ENCODE assay signal across 19 cellular contexts in the genomic region with DNA sequence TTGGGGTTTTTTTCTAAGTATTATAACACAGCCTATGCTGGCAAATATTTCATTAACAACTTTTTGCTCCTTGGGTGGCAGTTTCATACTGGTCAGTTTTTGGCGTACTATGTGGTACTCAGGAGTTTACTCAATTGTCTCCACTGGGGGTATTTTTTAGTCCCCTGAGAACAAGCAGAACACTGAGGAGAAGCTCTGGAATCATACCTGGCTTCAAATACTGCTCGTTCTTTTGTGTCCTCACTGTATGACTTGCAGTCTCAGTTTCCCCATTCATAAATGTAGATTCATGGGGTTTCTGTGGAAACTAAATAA.
A peak's percentile ranks its signal among the peaks of the same experiment; 100 is the strongest.
DNase-seq lines count a peak whose midpoint lies in the region; ATAC-seq, FAIRE-seq and TF ChIP-seq lines count a peak whose summit lies in the region.
"Had no signal": no experiment of that assay in that cellular context is flagged by ENCODE, and none has a peak within 500 bp of the region (broad histone marks: within the 10 kb centered on the region; RNA-seq: fewer than 3 reads in every experiment).

No MANE protein-coding gene starts in this region.

- peak overlapping the region; percentile 76 for H3K27ac Mint-ChIP-seq in osteocyte (ENCODE audit: unreplicated experiment)

- no peak overlapping the region for H3K4me2 ChIP-seq in K562 (ENCODE audit: insufficient read depth, low read length)
- H3K4me2 ChIP-seq: PC-9 had no signal

- in situ Hi-C loops in K562 (cut with MboI), result no loop called here

- no peak overlapping the region for H2AFZ ChIP-seq in K562 (ENCODE audit: low read depth, low read length)
- H2AFZ ChIP-seq: PC-9 had no signal

- H3K9me1 ChIP-seq in K562 (ENCODE audit: control insufficient read depth, insufficient read depth, low read length), result no peaks in the 10 kb centered on the region

- CTCF ChIA-PET in K562 (lab: Yijun Ruan, JAX; ENCODE audit: low intra/inter-chr PET ratio), result no interaction called here

- POLR2A ChIA-PET in K562 (lab: Yijun Ruan, JAX), result interaction anchor here (1.5 kb wide), 1 partner anchor 10 kb away, joined by 4 read pairs; no protein-coding TSS in a partner anchor

- no peak for TF ChIP-seq EP300 in K562 (IDR thresholded peaks at IDR 0.05; ENCODE audit: low read length)

- no peak overlapping the region for H3K9ac ChIP-seq in K562 (ENCODE audit: insufficient read depth in 1 of 2, low read depth in 2 of 2, low read length in 2 of 2)

- H4K20me1 ChIP-seq in K562 (replicated peaks; ENCODE audit: control insufficient read depth, insufficient read depth, low read length), result 0 out of 2 replicates have a peak, but pooled peaks cover 2% of the 10 kb centered on the region

- peak overlapping the region; percentile 87 for H3K27ac ChIP-seq in cardiac muscle cell
- H3K27ac ChIP-seq in right cardiac atrium (ENCODE audit: low read length), result no peak overlapping the region
- H3K27ac ChIP-seq in K562 (ENCODE audit: extremely low read depth, low read depth, low read length), result no peak overlapping the region
- H3K27ac ChIP-seq: C4-2B, PC-9, SJCRH30 had no signal

- ATAC-seq in right cardiac atrium (no peak), K562 (no peak)

- peaks cover 32% of the 10 kb centered on the region for H3K4me1 Mint-ChIP-seq in osteocyte (ENCODE audit: unreplicated experiment)

- TF ChIP-seq POLR2A in K562 (conservative IDR thresholded peaks at IDR 0.05), result no peak

- WGBS in right cardiac atrium, result 21% methylated on average over 2 of the region's 2 CpGs
- WGBS in K562 (ENCODE audit: insufficient coverage, low coverage, missing lambda C conversion rate), result 79% methylated on average over 2 of the region's 2 CpGs

- H3K9me3 ChIP-seq in cardiac muscle cell (ENCODE audit: low read depth) (no peaks in the 10 kb centered on the region), right cardiac atrium (ENCODE audit: control insufficient read depth, low read length) (no peaks in the 10 kb centered on the region), K562 (replicated peaks; ENCODE audit: control insufficient read depth, insufficient read depth, low read depth, low read length) (no peaks in the 10 kb centered on the region)
- H3K9me3 ChIP-seq: SJCRH30 had no signal

- H3K4me3 ChIP-seq in cardiac muscle cell (no peak overlapping the region), right cardiac atrium (ENCODE audit: low read length) (no peak overlapping the region), K562 (no peak overlapping the region)
- H3K4me3 ChIP-seq: PC-9, SJCRH30 had no signal

- H3K4me1 ChIP-seq in cardiac muscle cell (ENCODE audit: low read depth), result no peaks in the 10 kb centered on the region
- H3K4me1 ChIP-seq in right cardiac atrium (ENCODE audit: control insufficient read depth, insufficient read depth, low read length), result peaks cover 5% of the 10 kb centered on the region
- H3K4me1 ChIP-seq in K562 (replicated peaks in 1 of 2; ENCODE audit: control insufficient read depth in 2 of 2, insufficient read depth in 2 of 2, low read length in 2 of 2), result peaks cover 0 to 7% of the 10 kb centered on the region in 2 experiments; a peak in 1 of 5 replicates

- H3K27me3 ChIP-seq in cardiac muscle cell (no peaks in the 10 kb centered on the region), right cardiac atrium (ENCODE audit: control insufficient read depth, insufficient read depth) (no peaks in the 10 kb centered on the region), K562 (ENCODE audit: control insufficient read depth in 2 of 2, insufficient read depth in 2 of 2, low read length in 2 of 2) (no peaks in the 10 kb centered on the region)
- H3K27me3 ChIP-seq: SJCRH30 had no signal

- no peaks in the 10 kb centered on the region for H3K9me3 Mint-ChIP-seq in osteocyte (ENCODE audit: unreplicated experiment)

- no TSS peak for BruUV-seq in K562 (replicated peaks; lab: Mats Ljungman, UMichigan)

- no peak for DNase-seq in cardiac muscle cell (ENCODE audit: low read depth in 1 of 2, low spot score in 1 of 2)
- DNase-seq in right cardiac atrium, result no peak
- no peak for DNase-seq in K562 (ENCODE audit: extremely low read depth in 1 of 4, low spot score in 3 of 4)
- DNase-seq in osteocyte (ENCODE audit: extremely low spot score, unreplicated experiment), result no peak
- DNase-seq in DMS 273 treated with DMSO at 0.1 percent for 48 hours (lab: John Stamatoyannopoulos, UW), result no peak
- no peak for DNase-seq in AG20443 (ENCODE audit: low spot score)
- DNase-seq in islet precursor cell, result no peak
- DNase-seq in activated CD4-positive, alpha-beta T cell treated with anti-CD3 and anti-CD28 coated beads for 4 hours, result no peak
- DNase-seq: GDM1, Karpas-422, NCI-H1930, NCI-H2171 treated with DMSO at 0.1 percent for 48 hours, NCI-H774, PC-9 had no signal

- TF ChIP-seq CTCF in cardiac muscle cell (IDR thresholded peaks at IDR 0.05; ENCODE audit: low read depth, low read length), result no peak
- no peak for TF ChIP-seq CTCF in K562 (IDR thresholded peaks at IDR 0.05 in 2 of 3, conservative IDR thresholded peaks at IDR 0.05 in 1 of 3; ENCODE audit: insufficient read depth in 2 of 3, low read depth in 1 of 3, low read length in 3 of 3)
- no peak for TF ChIP-seq CTCF in osteocyte (IDR thresholded peaks at IDR 0.05)

- H3K27me3 Mint-ChIP-seq in osteocyte (ENCODE audit: unreplicated experiment), result no peaks in the 10 kb centered on the region

- no peak overlapping the region for H3K4me3 Mint-ChIP-seq in osteocyte (ENCODE audit: unreplicated experiment)

- no peak for TF ChIP-seq RAD21 in K562 (CRISPR knock-in tag; conservative IDR thresholded peaks at IDR 0.05 in 1 of 2, IDR thresholded peaks at IDR 0.05 in 1 of 2)

- FAIRE-seq in K562 (lab: Jason Lieb, UNC), result no peak
- FAIRE-seq: GM12891, GM18507, H1 had no signal

- H3K79me2 ChIP-seq in K562 (ENCODE audit: control insufficient read depth, insufficient read depth, low read length), result no peaks in the 10 kb centered on the region

- peaks cover 6% of the 10 kb centered on the region for H3K36me3 Mint-ChIP-seq in osteocyte (ENCODE audit: unreplicated experiment)

- no peaks in the 10 kb centered on the region for H3K36me3 ChIP-seq in cardiac muscle cell
- no peaks in the 10 kb centered on the region; the same call in 2 of the 3 replicates for H3K36me3 ChIP-seq in K562 (ENCODE audit: control insufficient read depth, insufficient read depth, low read length)
- H3K36me3 ChIP-seq: SJCRH30 had no signal

- intact Hi-C loops in right cardiac atrium (cut with DNase I), result no loop called here
- intact Hi-C loops in K562 (cut with micrococcal nuclease), result no loop called here

TF ChIP-seq in K562, 482 proteins besides CTCF, POLR2A, EP300 and RAD21:
- TF ChIP-seq NR2C2 (CRISPR knock-in tag; IDR thresholded peaks at IDR 0.05), result no peak
- peak; percentile 30; the same call in 1 of the 2 replicates for TF ChIP-seq NR2C2 (tag; IDR thresholded peaks at IDR 0.05)
- TF ChIP-seq, protein P1, sequence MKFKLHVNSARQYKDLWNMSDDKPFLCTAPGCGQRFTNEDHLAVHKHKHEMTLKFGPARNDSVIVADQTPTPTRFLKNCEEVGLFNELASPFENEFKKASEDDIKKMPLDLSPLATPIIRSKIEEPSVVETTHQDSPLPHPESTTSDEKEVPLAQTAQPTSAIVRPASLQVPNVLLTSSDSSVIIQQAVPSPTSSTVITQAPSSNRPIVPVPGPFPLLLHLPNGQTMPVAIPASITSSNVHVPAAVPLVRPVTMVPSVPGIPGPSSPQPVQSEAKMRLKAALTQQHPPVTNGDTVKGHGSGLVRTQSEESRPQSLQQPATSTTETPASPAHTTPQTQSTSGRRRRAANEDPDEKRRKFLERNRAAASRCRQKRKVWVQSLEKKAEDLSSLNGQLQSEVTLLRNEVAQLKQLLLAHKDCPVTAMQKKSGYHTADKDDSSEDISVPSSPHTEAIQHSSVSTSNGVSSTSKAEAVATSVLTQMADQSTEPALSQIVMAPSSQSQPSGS (CRISPR knock-in tag; IDR thresholded peaks at IDR 0.05), result no peak
- TF ChIP-seq RBBP5 (IDR thresholded peaks at IDR 0.05; ENCODE audit: borderline replicate concordance, insufficient read depth, low read length, poor library complexity, severe bottlenecking), result no peak
- no peak for TF ChIP-seq SUPT5H (IDR thresholded peaks at IDR 0.05)
- TF ChIP-seq TCF7L2 (IDR thresholded peaks at IDR 0.05; ENCODE audit: low read depth, low read length), result no peak
- TF ChIP-seq ZNF347 (CRISPR knock-in tag; IDR thresholded peaks at IDR 0.05; ENCODE audit: low read depth), result no peak
- no peak for TF ChIP-seq MTA3 (IDR thresholded peaks at IDR 0.05; ENCODE audit: borderline replicate concordance)
